ENCODE assay signal across 8 cellular contexts in the genomic region with DNA sequence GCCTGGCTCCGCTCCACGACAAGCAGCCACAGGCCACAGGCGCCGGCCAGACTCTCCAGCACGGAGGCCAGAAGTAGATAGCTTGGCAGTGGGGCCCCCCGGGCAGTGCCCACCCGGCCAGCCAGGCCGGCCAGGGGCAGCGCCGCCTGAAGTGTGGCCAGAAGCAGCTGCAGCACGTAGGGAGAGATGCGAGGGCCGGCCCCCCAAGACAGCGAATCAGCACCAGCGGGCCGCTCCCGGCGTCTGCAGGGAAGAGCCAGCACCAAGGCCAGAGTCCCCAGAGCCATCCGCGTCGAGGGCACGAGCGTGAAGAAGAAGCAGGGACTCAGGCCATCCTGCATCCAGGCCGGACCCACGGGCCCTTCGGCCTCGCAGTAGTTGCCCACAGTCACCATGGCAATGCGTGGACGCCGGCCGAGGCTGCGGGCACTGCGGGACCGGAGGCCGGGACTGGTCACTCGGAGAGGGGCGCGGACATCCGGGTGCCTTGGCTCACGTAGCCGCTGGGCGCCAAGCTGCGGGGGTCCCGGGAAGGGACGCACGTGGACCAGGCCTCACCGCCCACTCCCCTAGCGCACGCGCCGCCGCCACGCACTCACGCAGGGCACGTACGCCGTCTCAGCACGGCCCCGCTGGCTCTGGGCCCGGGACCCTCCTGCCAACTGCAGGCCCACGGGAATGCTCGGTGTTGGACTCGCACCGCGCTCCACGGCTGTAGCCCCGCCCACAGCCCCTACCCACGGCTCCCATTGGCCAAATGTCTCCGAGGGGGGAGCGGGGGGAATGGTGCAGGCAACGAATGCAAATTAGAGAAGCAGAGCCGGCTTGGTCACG. TPM values are rescaled to one million over a fixed set of nuclear protein-coding genes. Genes with fewer than 3 reads are reported as not detected.
A peak's percentile ranks its signal among the peaks of the same experiment; 100 is the strongest.
DNase-seq lines count a peak whose midpoint lies in the region; ATAC-seq and TF ChIP-seq lines count a peak whose summit lies in the region.

A gene (minus strand): TSS at position 680 of the 834 bp plus-strand sequence. CDS start 285 bp downstream, at position 395.

- no peaks in the 10 kb centered on the region for H3K9me2 ChIP-seq in OCI-LY1 (ENCODE audit: low read depth, low read length)

- peaks cover 45 to 74% (median 57%) of the 10 kb centered on the region in 11 experiments for H3K36me3 ChIP-seq in BLaER1 treated with 17β-estradiol and CSF1 and Interleukin-3, amounts not matched to agents 10 nM and 100 nM
- H3K36me3 ChIP-seq in OCI-LY1 (ENCODE audit: insufficient read depth, low read length) (peaks cover 70% of the 10 kb centered on the region; the same call in 1 of the 2 replicates), mucosa of rectum (ENCODE audit: control insufficient read depth in 2 of 2, insufficient read depth in 2 of 2, low read length in 2 of 2) (peaks cover 34 to 39% of the 10 kb centered on the region in 2 donors)

- H3K4me1 Mint-ChIP-seq in activated T-cell treated with anti-CD3 and anti-CD28 coated beads, Interleukin-2, amount 50 U/mL, for 4 hours (ENCODE audit: low read depth): peaks cover 17% of the 10 kb centered on the region

- H3K4me2 ChIP-seq in BLaER1 treated with 17β-estradiol and CSF1 and Interleukin-3, amounts not matched to agents 10 nM and 100 nM: peak within 1 kb of the TSS; percentile 87 to 100 (median 98)
- H3K4me2 ChIP-seq in OCI-LY1 (ENCODE audit: low read length): peak within 1 kb of the TSS; percentile 92

- peaks cover 19% of the 10 kb centered on the region for H3K36me3 Mint-ChIP-seq in activated T-cell treated with anti-CD3 and anti-CD28 coated beads, Interleukin-2, amount 50 U/mL, for 4 hours (ENCODE audit: insufficient read depth)

- H3K27me3 ChIP-seq in BLaER1 treated with 17β-estradiol and CSF1 and Interleukin-3, amounts not matched to agents 10 nM and 100 nM: no peaks in the 10 kb centered on the region
- H3K27me3 ChIP-seq in OCI-LY1 (ENCODE audit: insufficient read depth, low read length) (no peaks in the 10 kb centered on the region), mucosa of rectum (ENCODE audit: control insufficient read depth in 2 of 2, insufficient read depth in 2 of 2, low read length in 2 of 2) (no peaks in the 10 kb centered on the region)

- peak within 1 kb of the TSS in 10 of 11 experiments; percentile 57 to 89 (median 74); a peak in 20 of 22 replicates for H3K27ac ChIP-seq in BLaER1 treated with 17β-estradiol and CSF1 and Interleukin-3, amounts not matched to agents 10 nM and 100 nM
- peak within 1 kb of the TSS; percentile 54 for H3K27ac ChIP-seq in OCI-LY1 (ENCODE audit: low read depth, low read length, poor library complexity, severe bottlenecking)
- H3K27ac ChIP-seq in mucosa of rectum (ENCODE audit: low read depth in 2 of 2, low read length in 2 of 2): peak within 1 kb of the TSS; percentile 87 to 90

- DNase-seq in activated T-cell treated with anti-CD3 and anti-CD28 coated beads, Interleukin-2, amount 50 U/mL, for 4 hours: peak; percentile 85
- peak; percentile 95 to 97 for DNase-seq in erythroblast (lab: John Stamatoyannopoulos, UW)
- peak; percentile 76 to 78 for DNase-seq in stimulated activated CD8-positive, alpha-beta memory T cell treated with anti-CD3 and anti-CD28 coated beads, Interleukin-4, amount 100 ng/mL, for 4 hours (ENCODE audit: low read depth in 2 of 2, low spot score in 1 of 2)

- H2AFZ ChIP-seq in OCI-LY1 (ENCODE audit: low read length): no peak within 1 kb of the TSS

- no peak for TF ChIP-seq CTCF in OCI-LY1 (IDR thresholded peaks at IDR 0.05; ENCODE audit: low read length)

- H3K4me3 ChIP-seq in BLaER1 treated with 17β-estradiol and CSF1 and Interleukin-3, amounts not matched to agents 10 nM and 100 nM: peak within 1 kb of the TSS; percentile 47 to 72 (median 61)
- peak within 1 kb of the TSS; percentile 84 for H3K4me3 ChIP-seq in OCI-LY1 (ENCODE audit: low read depth, low read length, poor library complexity, severe bottlenecking)
- peak within 1 kb of the TSS; percentile 71 to 74 for H3K4me3 ChIP-seq in mucosa of rectum (ENCODE audit: low read length in 2 of 2)

- no peaks in the 10 kb centered on the region for H3K79me2 ChIP-seq in OCI-LY1 (ENCODE audit: insufficient read depth, low read length)

- no peaks in the 10 kb centered on the region for H3F3A ChIP-seq in OCI-LY1 (ENCODE audit: insufficient read depth, low read length)

- H3K9me3 Mint-ChIP-seq in activated T-cell treated with anti-CD3 and anti-CD28 coated beads, Interleukin-2, amount 50 U/mL, for 4 hours: no peaks in the 10 kb centered on the region

- peaks cover 40 to 58% (median 51%) of the 10 kb centered on the region in 10 experiments for H3K4me1 ChIP-seq in BLaER1 treated with 17β-estradiol and CSF1 and Interleukin-3, amounts not matched to agents 10 nM and 100 nM
- H3K4me1 ChIP-seq in OCI-LY1 (ENCODE audit: insufficient read depth, low read length, severe bottlenecking): peaks cover 21% of the 10 kb centered on the region
- peaks cover 25 to 27% of the 10 kb centered on the region in 2 donors for H3K4me1 ChIP-seq in mucosa of rectum (ENCODE audit: control insufficient read depth in 2 of 2, insufficient read depth in 2 of 2, low read length in 2 of 2)

- peak within 1 kb of the TSS; percentile 42 to 89 (median 74); a peak in 21 of 22 replicates for H3K9ac ChIP-seq in BLaER1 treated with 17β-estradiol and CSF1 and Interleukin-3, amounts not matched to agents 10 nM and 100 nM
- H3K9ac ChIP-seq in OCI-LY1 (ENCODE audit: low read length): peak within 1 kb of the TSS; percentile 86
- peak within 1 kb of the TSS; percentile 56 to 68 for H3K9ac ChIP-seq in mucosa of rectum (ENCODE audit: low read depth in 1 of 2, low read length in 2 of 2)

- H3K9me3 ChIP-seq in BLaER1 treated with 17β-estradiol and CSF1 and Interleukin-3, amounts not matched to agents 10 nM and 100 nM (replicated peaks in 1 of 11): no peaks in the 10 kb centered on the region
- H3K9me3 ChIP-seq in OCI-LY1 (ENCODE audit: low read length): no peaks in the 10 kb centered on the region
- no peaks in the 10 kb centered on the region for H3K9me3 ChIP-seq in mucosa of rectum (ENCODE audit: control insufficient read depth in 2 of 2, low read length in 2 of 2)

- peaks cover 4 to 55% (median 31%) of the 10 kb centered on the region in 11 experiments; a peak in 15 of 22 replicates for H4K20me1 ChIP-seq in BLaER1 treated with 17β-estradiol and CSF1 and Interleukin-3, amounts not matched to agents 10 nM and 100 nM
- no peaks in the 10 kb centered on the region for H4K20me1 ChIP-seq in OCI-LY1 (ENCODE audit: insufficient read depth, low read length)

- no peaks in the 10 kb centered on the region for H3K27me3 Mint-ChIP-seq in activated T-cell treated with anti-CD3 and anti-CD28 coated beads, Interleukin-2, amount 50 U/mL, for 4 hours (ENCODE audit: low read depth)

- TF ChIP-seq POLR2A in erythroblast (IDR thresholded peaks at IDR 0.05; ENCODE audit: low read length): peak; percentile 95

- peak within 1 kb of the TSS; percentile 86 for H3K4me3 Mint-ChIP-seq in activated T-cell treated with anti-CD3 and anti-CD28 coated beads, Interleukin-2, amount 50 U/mL, for 4 hours

- ATAC-seq in GM19328 (IDR thresholded peaks at IDR 0.05; ENCODE audit: unreplicated experiment): peak; percentile 67
- peak; percentile 53 for ATAC-seq in HG03520 (IDR thresholded peaks at IDR 0.05; ENCODE audit: unreplicated experiment)
- peak; percentile 82 to 88 for ATAC-seq in activated T-cell treated with anti-CD3 and anti-CD28 coated beads, Interleukin-2, amount 50 U/mL, for 4 hours

RNA-seq across cellular contexts. Expression of the gene that starts here (rescaled TPM):
- total RNA-seq in activated T-cell treated with anti-CD3 and anti-CD28 coated beads, Interleukin-2, amount 50 U/mL, for 4 hours: 10 to 100 TPM; 14.8 to 17.2 (median 15.4) TPM

Comparison
In these comparisons a context has a peak if more than half of its experiments do, and no peak if none do; other contexts are left out.
1. Peak in every context shown above with its lines: DNase-seq, ATAC-seq, H3K4me3 ChIP-seq and H3K27ac ChIP-seq.